In genomic region chr19:33222255-33222654, GRCh38 we compare ENCODE assay signal across 4 cellular contexts. TPM values are rescaled to one million over a fixed set of nuclear protein-coding genes. Genes with fewer than 3 reads are reported as not detected.
"Had no signal": no experiment of that assay in that cellular context is flagged by ENCODE, and none has a peak within 500 bp of the region (broad histone marks: within the 10 kb centered on the region; RNA-seq: fewer than 3 reads in every experiment).

No MANE protein-coding gene starts in this region.

RNA-seq across cellular contexts. Expression of gene SLC7A10, which starts 3.4 kb away (rescaled TPM):
- total RNA-seq: thoracic aorta, ureter, uterus had no signal
- polyA plus RNA-seq: stomach had no signal
